Comparison of ENCODE assay signal across 13 cellular contexts in the genomic region with DNA sequence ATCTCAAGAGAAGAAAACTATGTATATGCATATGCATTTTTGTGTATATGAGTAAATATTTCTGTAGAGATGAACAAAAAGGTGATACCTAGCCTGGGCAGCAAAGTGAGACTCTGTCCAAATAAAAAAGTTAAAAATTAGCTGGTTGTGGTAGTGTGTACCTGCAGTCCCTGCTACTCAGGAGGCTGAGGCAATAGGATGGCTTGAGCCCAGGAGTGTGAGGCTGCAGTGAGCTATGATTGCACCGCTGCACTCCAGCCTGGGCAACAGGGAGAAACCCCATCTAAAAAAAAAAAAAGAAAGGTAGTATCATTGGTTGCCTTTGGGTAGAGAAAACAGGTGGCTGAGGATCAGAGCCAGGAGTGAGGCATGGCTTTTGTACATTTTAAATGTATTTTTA. TPM values are rescaled to one million over a fixed set of nuclear protein-coding genes. Genes with fewer than 3 reads are reported as not detected.
"Had no signal": no experiment of that assay in that cellular context is flagged by ENCODE, and none has a peak within 500 bp of the region (broad histone marks: within the 10 kb centered on the region; RNA-seq: fewer than 3 reads in every experiment).

No MANE protein-coding gene starts in this region.

- H3K36me3 ChIP-seq: brain microvascular endothelial cell, left ventricle myocardium inferior, thoracic aorta, vagina had no signal

- H3K9me3 ChIP-seq: left ventricle myocardium inferior, thoracic aorta, vagina had no signal

- H3K4me1 ChIP-seq: left ventricle myocardium inferior had no signal

- H3K27ac ChIP-seq: brain microvascular endothelial cell, left ventricle myocardium inferior, thoracic aorta, vagina had no signal

- DNase-seq: activated CD4-positive, alpha-beta memory T cell treated with anti-CD3 and anti-CD28 coated beads, Interleukin-2, amount 10 ng/mL, durations not matched to agents 7 days and 5 days; activated gamma-delta T cell; activated naive CD8-positive, alpha-beta T cell treated with anti-CD3 and anti-CD28 coated beads for 36 hours; activated T-cell treated with anti-CD3 and anti-CD28 coated beads, Interleukin-2, amount 50 U/mL, for 48 hours; brain microvascular endothelial cell; immature natural killer cell; left ventricle myocardium inferior; mesendoderm; stimulated activated CD4-positive, alpha-beta T cell treated with anti-CD3 and anti-CD28 coated beads, Interleukin-4, amount 100 ng/mL, for 1 hour; stimulated activated CD8-positive, alpha-beta memory T cell treated with anti-CD3 and anti-CD28 coated beads, Interleukin-4, amount 100 ng/mL, for 48 hours; T-helper 9 cell had no signal

- H3K4me3 ChIP-seq: left ventricle myocardium inferior, thoracic aorta, vagina had no signal

- H3K27me3 ChIP-seq: brain microvascular endothelial cell, vagina had no signal

RNA-seq across cellular contexts. Expression of gene KLHL31, which starts 50.9 kb away (rescaled TPM):
- polyA plus RNA-seq: immature natural killer cell had no signal
